In the genomic region with DNA sequence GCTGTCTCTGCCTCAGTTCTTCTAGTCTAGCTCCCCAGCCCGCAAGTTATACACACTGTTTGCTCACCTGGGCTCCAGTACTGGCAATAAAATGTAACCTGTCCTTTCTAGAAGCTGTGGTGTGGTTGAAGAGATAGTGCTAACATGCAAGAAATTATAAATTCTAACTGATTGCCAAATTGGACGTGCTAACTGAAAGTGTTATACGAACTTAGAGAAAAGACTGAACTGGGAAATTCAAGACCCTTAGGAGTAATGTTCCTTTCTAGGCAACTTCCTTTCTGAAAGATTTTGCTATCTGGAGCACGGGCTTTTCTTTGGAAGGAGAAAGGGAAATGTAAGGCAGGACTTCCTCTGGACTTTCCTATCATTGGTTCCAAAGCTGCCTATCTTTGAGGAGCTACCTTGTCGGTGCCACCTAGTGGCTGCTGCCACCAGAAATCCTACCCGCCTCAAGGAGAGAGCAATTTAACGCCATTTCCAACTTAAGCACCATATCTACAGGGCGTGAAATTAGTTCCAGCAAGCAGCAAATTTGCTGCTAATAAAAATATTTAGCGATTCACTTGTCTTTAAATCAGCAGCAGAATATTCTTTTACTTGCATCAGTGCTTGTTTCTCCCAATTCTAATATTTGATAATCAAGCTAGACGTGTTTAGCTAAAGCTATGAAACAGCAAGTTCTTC, we compare ENCODE assay signal across 7 cellular contexts. TPM values are rescaled to one million over a fixed set of nuclear protein-coding genes. Genes with fewer than 3 reads are reported as not detected.
A peak's percentile ranks its signal among the peaks of the same experiment; 100 is the strongest.
DNase-seq lines count a peak whose midpoint lies in the region; TF ChIP-seq lines count a peak whose summit lies in the region.

No MANE protein-coding gene starts in this region.

- peaks cover 6% of the 10 kb centered on the region for H3K4me1 Mint-ChIP-seq in activated CD4-positive, alpha-beta memory T cell treated with anti-CD3 and anti-CD28 coated beads for 36 hours (ENCODE audit: low read depth)
- peaks cover 12% of the 10 kb centered on the region for H3K4me1 Mint-ChIP-seq in progenitor cell of endocrine pancreas (ENCODE audit: low read depth)
- no peaks in the 10 kb centered on the region for H3K4me1 Mint-ChIP-seq in activated T-helper 2 cell treated with anti-CD3 and anti-CD28 coated beads, Interferon-gamma antibody, Interleukin-2, Interleukin-4, amounts not matched to agents 10 μg/mL and 5 μg/mL and 100 μg/mL, durations not matched to agents 14 hours and 24 hours and 36 hours (ENCODE audit: low read depth)

- H3K27me3 Mint-ChIP-seq in activated CD4-positive, alpha-beta memory T cell treated with anti-CD3 and anti-CD28 coated beads for 36 hours, result peaks cover 15% of the 10 kb centered on the region
- peaks cover 13% of the 10 kb centered on the region for H3K27me3 Mint-ChIP-seq in progenitor cell of endocrine pancreas
- peaks cover 24% of the 10 kb centered on the region for H3K27me3 Mint-ChIP-seq in activated T-helper 2 cell treated with anti-CD3 and anti-CD28 coated beads, Interferon-gamma antibody, Interleukin-2, Interleukin-4, amounts not matched to agents 10 μg/mL and 5 μg/mL and 100 μg/mL, durations not matched to agents 14 hours and 24 hours and 36 hours (ENCODE audit: low read depth)

- TF ChIP-seq CTCF in GM06990 (IDR thresholded peaks at IDR 0.05; ENCODE audit: insufficient read depth, low read length, poor library complexity, severe bottlenecking) (peak; percentile 51), progenitor cell of endocrine pancreas (IDR thresholded peaks at IDR 0.05; ENCODE audit: unreplicated experiment) (peak; percentile 42)

- H3K36me3 Mint-ChIP-seq in activated CD4-positive, alpha-beta memory T cell treated with anti-CD3 and anti-CD28 coated beads for 36 hours, result no peaks in the 10 kb centered on the region
- H3K36me3 Mint-ChIP-seq in progenitor cell of endocrine pancreas (ENCODE audit: insufficient read depth), result no peaks in the 10 kb centered on the region
- H3K36me3 Mint-ChIP-seq in activated T-helper 2 cell treated with anti-CD3 and anti-CD28 coated beads, Interferon-gamma antibody, Interleukin-2, Interleukin-4, amounts not matched to agents 10 μg/mL and 5 μg/mL and 100 μg/mL, durations not matched to agents 14 hours and 24 hours and 36 hours (ENCODE audit: low read depth), result no peaks in the 10 kb centered on the region

- H3K27ac Mint-ChIP-seq in activated CD4-positive, alpha-beta memory T cell treated with anti-CD3 and anti-CD28 coated beads for 36 hours, result no peak overlapping the region
- H3K27ac Mint-ChIP-seq in progenitor cell of endocrine pancreas, result peak overlapping the region; percentile 17
- H3K27ac Mint-ChIP-seq in activated T-helper 2 cell treated with anti-CD3 and anti-CD28 coated beads, Interferon-gamma antibody, Interleukin-2, Interleukin-4, amounts not matched to agents 10 μg/mL and 5 μg/mL and 100 μg/mL, durations not matched to agents 14 hours and 24 hours and 36 hours, result no peak overlapping the region

- CTCF ChIA-PET in HEK293T (lab: Yijun Ruan, JAX), result interaction anchor here (0.8 to 2.0 kb wide), 3 partner anchors 13 to 100 kb away, joined by 4 to 5 read pairs (median 5); a partner anchor contains a TSS
- CTCF ChIA-PET in activated CD4-positive, alpha-beta memory T cell treated with anti-CD3 and anti-CD28 coated beads for 36 hours (lab: Charles Lee), result interaction anchor here (0.6 to 4.3 kb wide), 17 partner anchors 11 to 351 kb away, joined by 3 to 34 read pairs (median 5); a partner anchor contains a TSS

- peaks cover 2% of the 10 kb centered on the region for H3K9me3 Mint-ChIP-seq in activated CD4-positive, alpha-beta memory T cell treated with anti-CD3 and anti-CD28 coated beads for 36 hours
- H3K9me3 Mint-ChIP-seq in progenitor cell of endocrine pancreas (ENCODE audit: low read depth), result no peaks in the 10 kb centered on the region
- H3K9me3 Mint-ChIP-seq in activated T-helper 2 cell treated with anti-CD3 and anti-CD28 coated beads, Interferon-gamma antibody, Interleukin-2, Interleukin-4, amounts not matched to agents 10 μg/mL and 5 μg/mL and 100 μg/mL, durations not matched to agents 14 hours and 24 hours and 36 hours, result no peaks in the 10 kb centered on the region

- intact Hi-C loops in activated CD4-positive, alpha-beta memory T cell treated with anti-CD3 and anti-CD28 coated beads for 36 hours (cut with micrococcal nuclease), result no loop called here
- intact Hi-C loops in activated T-helper 2 cell treated with anti-CD3 and anti-CD28 coated beads, Interferon-gamma antibody, Interleukin-2, Interleukin-4, amounts not matched to agents 10 μg/mL and 5 μg/mL and 100 μg/mL, durations not matched to agents 14 hours and 24 hours and 36 hours (cut with micrococcal nuclease), result no loop called here

- POLR2A ChIA-PET in HEK293T (lab: Yijun Ruan, JAX), result interaction anchor here (1.0 to 1.5 kb wide), 3 partner anchors 10 to 33 kb away, joined by 3 to 9 read pairs (median 3); a partner anchor contains a TSS
- POLR2A ChIA-PET in activated CD4-positive, alpha-beta memory T cell treated with anti-CD3 and anti-CD28 coated beads for 36 hours (lab: Charles Lee), result interaction anchor here (1.8 kb wide), 1 partner anchor 13 kb away, joined by 9 read pairs; a partner anchor contains a TSS

- no peaks in the 10 kb centered on the region for H3K36me3 ChIP-seq in GM06990 (ENCODE audit: control insufficient read depth, insufficient read depth, low read length)

- no peak overlapping the region for H3K4me3 Mint-ChIP-seq in activated CD4-positive, alpha-beta memory T cell treated with anti-CD3 and anti-CD28 coated beads for 36 hours
- H3K4me3 Mint-ChIP-seq in progenitor cell of endocrine pancreas (ENCODE audit: low read depth), result no peak overlapping the region
- no peak overlapping the region for H3K4me3 Mint-ChIP-seq in activated T-helper 2 cell treated with anti-CD3 and anti-CD28 coated beads, Interferon-gamma antibody, Interleukin-2, Interleukin-4, amounts not matched to agents 10 μg/mL and 5 μg/mL and 100 μg/mL, durations not matched to agents 14 hours and 24 hours and 36 hours (ENCODE audit: low read depth)

- DNase-seq in GM06990 (ENCODE audit: extremely low read depth, insufficient read length) (peak; percentile 22), HEK293T (ENCODE audit: extremely low spot score) (peak; percentile 61), NCI-H146 (lab: John Stamatoyannopoulos, UW) (peak; percentile 70), foreskin melanocyte (peak; percentile 71), progenitor cell of endocrine pancreas (ENCODE audit: low spot score, unreplicated experiment) (no peak)
- DNase-seq in activated CD4-positive, alpha-beta memory T cell treated with anti-CD3 and anti-CD28 coated beads for 36 hours, result peak; percentile 61
- no peak for DNase-seq in activated T-helper 2 cell treated with anti-CD3 and anti-CD28 coated beads, Interferon-gamma antibody, Interleukin-2, Interleukin-4, amounts not matched to agents 10 μg/mL and 5 μg/mL and 100 μg/mL, durations not matched to agents 14 hours and 24 hours and 36 hours (ENCODE audit: low spot score)

- H3K27me3 ChIP-seq in GM06990 (replicated peaks; ENCODE audit: control insufficient read depth, insufficient read depth, low read length), result no peaks in the 10 kb centered on the region; the same call in 1 of the 2 replicates

- no peak overlapping the region for H3K4me3 ChIP-seq in GM06990 (replicated peaks; ENCODE audit: low read depth, low read length)

TF ChIP-seq in HEK293T, 16 proteins besides CTCF, POLR2A, EP300 and RAD21:
- TF ChIP-seq, protein P1, sequence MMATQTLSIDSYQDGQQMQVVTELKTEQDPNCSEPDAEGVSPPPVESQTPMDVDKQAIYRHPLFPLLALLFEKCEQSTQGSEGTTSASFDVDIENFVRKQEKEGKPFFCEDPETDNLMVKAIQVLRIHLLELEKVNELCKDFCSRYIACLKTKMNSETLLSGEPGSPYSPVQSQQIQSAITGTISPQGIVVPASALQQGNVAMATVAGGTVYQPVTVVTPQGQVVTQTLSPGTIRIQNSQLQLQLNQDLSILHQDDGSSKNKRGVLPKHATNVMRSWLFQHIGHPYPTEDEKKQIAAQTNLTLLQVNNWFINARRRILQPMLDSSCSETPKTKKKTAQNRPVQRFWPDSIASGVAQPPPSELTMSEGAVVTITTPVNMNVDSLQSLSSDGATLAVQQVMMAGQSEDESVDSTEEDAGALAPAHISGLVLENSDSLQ (IDR thresholded peaks at IDR 0.05), result peak; percentile 95
- TF ChIP-seq BHLHE40 (IDR thresholded peaks at IDR 0.05; ENCODE audit: borderline replicate concordance), result no peak

RNA-seq across cellular contexts. Expression of a gene that starts 12.7 kb away (rescaled TPM):
- total RNA-seq in activated CD4-positive, alpha-beta memory T cell treated with anti-CD3 and anti-CD28 coated beads for 36 hours, result 10 to 100 TPM; 12.8 to 14.8 TPM
- 16.9 and 18.1 TPM in 2 replicates for total RNA-seq in progenitor cell of endocrine pancreas
- 17.9 and 18.1 TPM in 2 replicates for total RNA-seq in activated T-helper 2 cell treated with anti-CD3 and anti-CD28 coated beads, Interferon-gamma antibody, Interleukin-2, Interleukin-4, amounts not matched to agents 10 μg/mL and 5 μg/mL and 100 μg/mL, durations not matched to agents 14 hours and 24 hours and 36 hours

RNA-seq across cellular contexts. Expression of a gene that starts 40.5 kb away (rescaled TPM):
- total RNA-seq in activated CD4-positive, alpha-beta memory T cell treated with anti-CD3 and anti-CD28 coated beads for 36 hours, result not detected
- 32.8 and 39.9 TPM in 2 replicates for total RNA-seq in progenitor cell of endocrine pancreas
- not detected in 2 replicates for total RNA-seq in activated T-helper 2 cell treated with anti-CD3 and anti-CD28 coated beads, Interferon-gamma antibody, Interleukin-2, Interleukin-4, amounts not matched to agents 10 μg/mL and 5 μg/mL and 100 μg/mL, durations not matched to agents 14 hours and 24 hours and 36 hours

Comparison
In these comparisons a context has a peak if more than half of its experiments do, and no peak if none do; other contexts are left out.
1. DNase-seq: peak in GM06990 (single experiment), HEK293T (single experiment), NCI-H146 (single experiment), activated CD4-positive, alpha-beta memory T cell treated with anti-CD3 and anti-CD28 coated beads for 36 hours (single experiment) and foreskin melanocyte (single experiment); none in progenitor cell of endocrine pancreas (single experiment) and activated T-helper 2 cell treated with anti-CD3 and anti-CD28 coated beads, Interferon-gamma antibody, Interleukin-2, Interleukin-4, amounts not matched to agents 10 μg/mL and 5 μg/mL and 100 μg/mL, durations not matched to agents 14 hours and 24 hours and 36 hours (single experiment).
2. RNA of a gene that starts 40.5 kb away (total RNA-seq): 32.8 to 39.9 TPM in progenitor cell of endocrine pancreas; not detected in activated CD4-positive, alpha-beta memory T cell treated with anti-CD3 and anti-CD28 coated beads for 36 hours and not detected in activated T-helper 2 cell treated with anti-CD3 and anti-CD28 coated beads, Interferon-gamma antibody, Interleukin-2, Interleukin-4, amounts not matched to agents 10 μg/mL and 5 μg/mL and 100 μg/mL, durations not matched to agents 14 hours and 24 hours and 36 hours; every median in the first group is over 10 times any median in the second.